Comparison of ENCODE assay signal across 1 cellular context in genomic region chr11:69074786-69075185, GRCh38.
TF ChIP-seq lines count a peak whose summit lies in the region.

No MANE protein-coding gene starts in this region.

TF ChIP-seq in HCT116, 20 proteins besides CTCF, POLR2A, EP300 and RAD21:
- TF ChIP-seq CBX3 (IDR thresholded peaks at IDR 0.05; ENCODE audit: low read depth) (no peak), TCF7L2 (IDR thresholded peaks at IDR 0.05; ENCODE audit: borderline replicate concordance, extremely low read depth, insufficient read depth, insufficient read length) (no peak), EGR1 (IDR thresholded peaks at IDR 0.05; ENCODE audit: low read depth) (no peak), ELF1 (IDR thresholded peaks at IDR 0.05; ENCODE audit: borderline replicate concordance, low read depth) (no peak), ATF3 (IDR thresholded peaks at IDR 0.05) (no peak), SRF (IDR thresholded peaks at IDR 0.05; ENCODE audit: low read depth) (no peak), JUND (IDR thresholded peaks at IDR 0.05) (no peak), SIN3A (IDR thresholded peaks at IDR 0.05; ENCODE audit: low read depth) (no peak), SP1 (IDR thresholded peaks at IDR 0.05; ENCODE audit: low read depth) (no peak), EZH2 (IDR thresholded peaks at IDR 0.05) (no peak), REST (IDR thresholded peaks at IDR 0.05; ENCODE audit: low read depth) (no peak), YY1 (IDR thresholded peaks at IDR 0.05; ENCODE audit: extremely low read depth, insufficient replicate concordance, low read depth, low read length) (no peak), FOSL1 (IDR thresholded peaks at IDR 0.05; ENCODE audit: low read depth) (no peak), EZH2phosphoT487 (IDR thresholded peaks at IDR 0.05; ENCODE audit: borderline replicate concordance) (no peak), CEBPB (IDR thresholded peaks at IDR 0.05; ENCODE audit: low read depth) (no peak), ZNF274 (IDR thresholded peaks at IDR 0.05; ENCODE audit: low read depth, low read length) (no peak), POLR2AphosphoS5 (IDR thresholded peaks at IDR 0.05; ENCODE audit: low read depth, low read length) (no peak)
